ENCODE assay signal across 1 cellular context in genomic region chr10:30819306-30820190, GRCh38.
TF ChIP-seq lines count a peak whose summit lies in the region.

No MANE protein-coding gene starts in this region.

TF ChIP-seq in GM23338, 12 proteins besides CTCF, POLR2A, EP300 and RAD21:
- no peak for TF ChIP-seq ZNF462 (CRISPR knock-in tag; IDR thresholded peaks at IDR 0.05)
- no peak for TF ChIP-seq ZNF114 (CRISPR knock-in tag; IDR thresholded peaks at IDR 0.05)
- no peak for TF ChIP-seq POLR2AphosphoS5 (IDR thresholded peaks at IDR 0.05; ENCODE audit: low read depth)
- TF ChIP-seq REST (IDR thresholded peaks at IDR 0.05; ENCODE audit: unreplicated experiment): no peak
- TF ChIP-seq STAT1 (IDR thresholded peaks at IDR 0.05; ENCODE audit: unreplicated experiment): no peak
- no peak for TF ChIP-seq CREB1 (CRISPR knock-in tag; IDR thresholded peaks at IDR 0.05; ENCODE audit: low read depth)
- TF ChIP-seq ZNF331 (CRISPR knock-in tag; IDR thresholded peaks at IDR 0.05; ENCODE audit: low read depth): no peak
